13 cellular contexts compared by ENCODE assay signal in the genomic region with DNA sequence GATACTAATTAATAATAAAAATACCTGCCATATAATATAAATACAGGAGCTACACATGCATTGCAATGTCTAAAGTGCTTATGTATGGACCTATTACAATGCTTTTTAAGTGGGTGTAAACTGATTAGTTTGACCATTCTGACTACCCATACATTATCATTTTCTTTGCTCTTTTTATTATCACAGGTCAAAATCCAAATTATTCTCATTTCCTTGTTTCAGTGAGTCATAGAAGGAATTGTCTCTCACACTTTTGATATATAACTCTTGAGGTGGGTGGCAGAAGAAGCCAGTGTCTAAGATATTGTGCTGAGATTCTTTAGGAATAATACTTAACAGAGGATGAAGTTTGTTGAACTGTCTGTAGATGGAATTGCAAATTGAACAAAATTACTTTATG.
"Had no signal": no experiment of that assay in that cellular context is flagged by ENCODE, and none has a peak within 500 bp of the region (broad histone marks: within the 10 kb centered on the region; RNA-seq: fewer than 3 reads in every experiment).

No MANE protein-coding gene starts in this region.

- H3K4me3 ChIP-seq: heart right ventricle, ovary had no signal

- ATAC-seq: stimulated activated naive B cell treated with anti-CD40 and anti-IgM and Interleukin-4, amounts not matched to agents 10 μg/mL and 1 μg/mL and 100 μg/mL, for 72 hours had no signal

- H3K9me3 ChIP-seq: heart right ventricle, ovary had no signal

- FAIRE-seq: frontal cortex, TTC549 had no signal

- H3K36me3 ChIP-seq: heart right ventricle, ovary had no signal

- H3K27ac ChIP-seq: ovary had no signal

- DNase-seq: activated B cell treated with CpG ODN at 0.5 μM for 24 hours; activated CD4-positive, alpha-beta T cell treated with anti-CD3 and anti-CD28 coated beads, Interleukin-2, amount 10 ng/mL, durations not matched to agents 7 days and 5 days; anterior cingulate cortex; heart right ventricle; islet precursor cell; left ventricle myocardium superior; mesenchymal stem cell; ovary; stimulated activated naive B cell treated with anti-CD40 and anti-IgM and Interleukin-4, amounts not matched to agents 10 μg/mL and 1 μg/mL and 100 μg/mL, for 72 hours; T-helper 2 cell; trophoblast cell had no signal

- H3K27me3 ChIP-seq: heart right ventricle, ovary had no signal
